Comparison of ENCODE assay signal across 23 cellular contexts in genomic region chr3:139457066-139457465, GRCh38. TPM values are rescaled to one million over a fixed set of nuclear protein-coding genes. Genes with fewer than 3 reads are reported as not detected.
DNase-seq lines count a peak whose midpoint lies in the region; ATAC-seq, FAIRE-seq and TF ChIP-seq lines count a peak whose summit lies in the region.
"Had no signal": no experiment of that assay in that cellular context is flagged by ENCODE, and none has a peak within 500 bp of the region (broad histone marks: within the 10 kb centered on the region; RNA-seq: fewer than 3 reads in every experiment).

No MANE protein-coding gene starts in this region.

- dilution Hi-C loops in IMR-90 (cut with HindIII; ENCODE audit: low sequenced_read_pairs, unreplicated experiment): no loop called here

- FAIRE-seq in small intestine (lab: Jason Lieb, UNC): no peak
- FAIRE-seq: HepG2 had no signal

- H3K4me2 ChIP-seq in IMR-90 (ENCODE audit: low read depth, low read length): no peak overlapping the region

- no peaks in the 10 kb centered on the region for H3K9me1 ChIP-seq in IMR-90 (ENCODE audit: insufficient read depth, low read length)

- no TSS peak for BruUV-seq in IMR-90 (replicated peaks; lab: Mats Ljungman, UMichigan)

- H3K4me3 ChIP-seq in IMR-90 (ENCODE audit: insufficient read depth, low read depth, low read length) (no peak overlapping the region), RWPE2 (ENCODE audit: severe bottlenecking) (no peak overlapping the region), epithelial cell of esophagus (ENCODE audit: low read length) (no peak overlapping the region), small intestine (ENCODE audit: low read depth in 1 of 2, low read length in 2 of 2) (no peak overlapping the region)
- H3K4me3 ChIP-seq: Peyer's patch had no signal

- POLR2A ChIA-PET in IMR-90 (lab: Charles Lee; ENCODE audit: unreplicated experiment): no interaction called here

- no peak for TF ChIP-seq POLR2A in IMR-90 (IDR thresholded peaks at IDR 0.05; ENCODE audit: low read depth, low read length)

- no peak overlapping the region for H3K14ac ChIP-seq in IMR-90 (replicated peaks; ENCODE audit: low read depth, low read length)

- H3K56ac ChIP-seq in IMR-90 (ENCODE audit: extremely low read depth, insufficient read depth, low read length): no peak overlapping the region

- H3K27ac ChIP-seq in IMR-90 (ENCODE audit: insufficient read depth, low read length) (no peak overlapping the region), RWPE2 (ENCODE audit: poor library complexity, severe bottlenecking) (no peak overlapping the region), small intestine (ENCODE audit: low read depth in 1 of 2, low read length in 1 of 2) (no peak overlapping the region)
- H3K27ac ChIP-seq: C4-2B, Peyer's patch had no signal

- no peaks in the 10 kb centered on the region for H4K20me1 ChIP-seq in IMR-90 (ENCODE audit: insufficient read depth, low read length)

- no peak overlapping the region for H3K9ac ChIP-seq in IMR-90 (ENCODE audit: low read depth, low read length)

- no peak overlapping the region for H3K4ac ChIP-seq in IMR-90 (ENCODE audit: low read depth, low read length)

- H2BK15ac ChIP-seq in IMR-90 (ENCODE audit: low read depth, low read length): no peak overlapping the region

- no peak overlapping the region for H4K8ac ChIP-seq in IMR-90 (ENCODE audit: low read depth in 2 of 2, low read length in 2 of 2)

- ATAC-seq in IMR-90 (ENCODE audit: low read depth): no peak
- ATAC-seq in RWPE2 (ENCODE audit: low read depth): peak; percentile 80
- no peak for ATAC-seq in GM18907 (IDR thresholded peaks at IDR 0.05; ENCODE audit: unreplicated experiment)
- ATAC-seq: HepG2, SK-N-SH treated with all-trans-retinoic acid at 6 μM for 48 hours had no signal

- no peak overlapping the region for H2AK5ac ChIP-seq in IMR-90 (ENCODE audit: low read depth, low read length)

- no peak for DNase-seq in IMR-90
- no peak for DNase-seq in RWPE2 (ENCODE audit: low spot score)
- DNase-seq in epithelial cell of esophagus (ENCODE audit: low read depth): peak; percentile 72
- DNase-seq in small intestine: peak; percentile 1
- DNase-seq in NCI-H2171 (lab: John Stamatoyannopoulos, UW): no peak
- DNase-seq in activated T-cell treated with anti-CD3 and anti-CD28 coated beads for 4 hours: no peak
- DNase-seq: ACHN, DMS 273 treated with DMSO at 0.1 percent for 48 hours, DND-41, GDM1, GOT3, NCI-H1417 treated with DMSO at 0.1 percent for 48 hours, NCI-H187 treated with DMSO at 0.1 percent for 48 hours, NCI-H345, NCI-H526 treated with DMSO at 0.1 percent for 48 hours, Peyer's patch, SHP77 had no signal

- H3K4me1 ChIP-seq in IMR-90 (ENCODE audit: control insufficient read depth, insufficient read depth, low read length) (no peaks in the 10 kb centered on the region), RWPE2 (ENCODE audit: insufficient read depth, poor library complexity, severe bottlenecking) (peaks cover 5% of the 10 kb centered on the region), small intestine (ENCODE audit: control insufficient read depth in 2 of 2, insufficient read depth in 1 of 2, low read depth in 1 of 2, low read length in 1 of 2) (peaks cover 0 to 8% of the 10 kb centered on the region in 2 donors)
- H3K4me1 ChIP-seq: Peyer's patch had no signal

- no peak overlapping the region for H3K23ac ChIP-seq in IMR-90 (ENCODE audit: low read depth, low read length)

- no peak for TF ChIP-seq RAD21 in IMR-90 (IDR thresholded peaks at IDR 0.05; ENCODE audit: low read length)

- no peak overlapping the region for H2BK5ac ChIP-seq in IMR-90 (ENCODE audit: low read depth, low read length, poor library complexity, severe bottlenecking)

- intact Hi-C loops in IMR-90 (cut with micrococcal nuclease): no loop called here

- CTCF ChIA-PET in IMR-90 (lab: Yijun Ruan, JAX): no interaction called here

- H3K36me3 ChIP-seq in IMR-90 (ENCODE audit: control insufficient read depth, insufficient read depth, low read length): no peaks in the 10 kb centered on the region
- H3K36me3 ChIP-seq in RWPE2 (ENCODE audit: low read depth): no peaks in the 10 kb centered on the region
- H3K36me3 ChIP-seq in small intestine (ENCODE audit: control insufficient read depth in 2 of 2, insufficient read depth in 2 of 2, low read length in 2 of 2): peaks cover 0 to 34% of the 10 kb centered on the region in 2 donors

- H4K5ac ChIP-seq in IMR-90 (ENCODE audit: low read depth, low read length): no peak overlapping the region

- no peaks in the 10 kb centered on the region for H3K9me3 ChIP-seq in IMR-90 (ENCODE audit: control insufficient read depth, insufficient read depth, low read length)
- H3K9me3 ChIP-seq in RWPE2 (ENCODE audit: severe bottlenecking): no peaks in the 10 kb centered on the region
- no peaks in the 10 kb centered on the region for H3K9me3 ChIP-seq in small intestine (ENCODE audit: control insufficient read depth, low read depth)
- H3K9me3 ChIP-seq: Peyer's patch had no signal

- no peak overlapping the region for H3K18ac ChIP-seq in IMR-90 (ENCODE audit: low read depth, low read length)

- no peak overlapping the region for H2BK20ac ChIP-seq in IMR-90 (ENCODE audit: low read depth, low read length)

- WGBS in IMR-90 (ENCODE audit: extremely low coverage in 2 of 2, insufficient read length in 1 of 2), 2 experiments: no CpG with 5 or more reads among the region's 3 CpGs
- 66 to 77% (median 71%) methylated on average over 3 of the region's 3 CpGs for WGBS in small intestine, 3 donors

- TF ChIP-seq CTCF in IMR-90 (conservative IDR thresholded peaks at IDR 0.05; ENCODE audit: low read depth, low read length): no peak
- no peak for TF ChIP-seq CTCF in RWPE2 (IDR thresholded peaks at IDR 0.05; ENCODE audit: poor library complexity, severe bottlenecking)
- no peak for TF ChIP-seq CTCF in epithelial cell of esophagus (IDR thresholded peaks at IDR 0.05; ENCODE audit: insufficient read depth, low read depth, low read length, missing control alignments)

- H3K27me3 ChIP-seq in IMR-90 (ENCODE audit: control insufficient read depth, insufficient read depth, low read length) (no peaks in the 10 kb centered on the region), RWPE2 (ENCODE audit: insufficient read depth, poor library complexity, severe bottlenecking) (no peaks in the 10 kb centered on the region), small intestine (ENCODE audit: control insufficient read depth in 2 of 2, insufficient read depth in 2 of 2, low read length in 2 of 2) (no peaks in the 10 kb centered on the region)
- H3K27me3 ChIP-seq: Peyer's patch had no signal

- no peak overlapping the region for H4K91ac ChIP-seq in IMR-90 (ENCODE audit: insufficient read depth, low read depth, low read length)

- H2BK120ac ChIP-seq in IMR-90 (ENCODE audit: low read depth, low read length): no peak overlapping the region

- in situ Hi-C loops in IMR-90 (cut with MboI; ENCODE audit: low sequenced_read_pairs): no loop called here

- H3K79me1 ChIP-seq in IMR-90 (ENCODE audit: low read depth in 1 of 2, low read length in 2 of 2): no peaks in the 10 kb centered on the region

- no peak overlapping the region for H2AK9ac ChIP-seq in IMR-90 (replicated peaks; ENCODE audit: low read depth, low read length, poor library complexity)

- H2AFZ ChIP-seq in IMR-90 (replicated peaks; ENCODE audit: low read length, poor library complexity): peak overlapping the region; percentile 35

TF ChIP-seq in IMR-90, 13 proteins besides CTCF, POLR2A, EP300 and RAD21:
- TF ChIP-seq USF2 (IDR thresholded peaks at IDR 0.05; ENCODE audit: low read depth, low read length) (no peak), SMC3 (IDR thresholded peaks at IDR 0.05; ENCODE audit: low read depth, low read length) (no peak), NFE2L2 (IDR thresholded peaks at IDR 0.05; ENCODE audit: low read depth, low read length) (no peak), BHLHE40 (IDR thresholded peaks at IDR 0.05; ENCODE audit: low read depth, low read length) (no peak), MAZ (IDR thresholded peaks at IDR 0.05; ENCODE audit: borderline replicate concordance, low read depth, low read length) (no peak), MAFK (IDR thresholded peaks at IDR 0.05; ENCODE audit: low read depth, low read length) (no peak), FOS (IDR thresholded peaks at IDR 0.05; ENCODE audit: low read depth, low read length) (no peak), RCOR1 (IDR thresholded peaks at IDR 0.05; ENCODE audit: insufficient replicate concordance, low read length) (no peak), RFX5 (IDR thresholded peaks at IDR 0.05; ENCODE audit: low read depth, low read length) (no peak), CHD1 (IDR thresholded peaks at IDR 0.05; ENCODE audit: low read depth, low read length) (no peak), ELK1 (IDR thresholded peaks at IDR 0.05; ENCODE audit: borderline replicate concordance, low read depth, low read length) (no peak), CEBPB (IDR thresholded peaks at IDR 0.05; ENCODE audit: low read depth, low read length) (no peak), MXI1 (IDR thresholded peaks at IDR 0.05; ENCODE audit: borderline replicate concordance, low read depth, low read length) (no peak)

RNA-seq across cellular contexts. Expression of gene RBP2, which starts 19.2 kb away (rescaled TPM):
- not detected in 2 replicates for total RNA-seq in IMR-90 (2012; rRNA removed)
- not detected in 2 replicates for polyA plus RNA-seq in IMR-90 (2012; rRNA removed)
- polyA plus RNA-seq in IMR-90 (2012; cell fraction: cytosol; rRNA removed): not detected in 2 replicates
- polyA plus RNA-seq in IMR-90 (2012; cell fraction: nucleus; rRNA removed; ENCODE audit: low replicate concordance): not detected in 2 replicates
- polyA plus RNA-seq in small intestine: over 10,000 TPM in 1 of 3 donors, 1,000 to 10,000 TPM in 2; 1,676 to 12,637 (median 5,876) TPM
- total RNA-seq: MCF 10A; T-helper 1 cell treated with Interleukin-12 subunit alpha and Interleukin-12 subunit beta and Interleukin-4 antibody, amounts not matched to agents 30 ng/mL and 1 ng/mL, for 36 hours had no signal

Comparison
In these comparisons a context has a peak if more than half of its experiments do, and no peak if none do; other contexts are left out.
1. DNase-seq: peak in epithelial cell of esophagus (single experiment) and small intestine (single experiment); none in IMR-90 (single experiment), RWPE2 (single experiment), NCI-H2171 (single experiment) and activated T-cell treated with anti-CD3 and anti-CD28 coated beads for 4 hours (single experiment).
2. RNA of gene RBP2, which starts 19.2 kb away (polyA plus RNA-seq): 1,676 to 12,637 TPM in small intestine; not detected in IMR-90; every median in the first group is over 1,000 times any median in the second.